9 cellular contexts compared by ENCODE assay signal in the genomic region with DNA sequence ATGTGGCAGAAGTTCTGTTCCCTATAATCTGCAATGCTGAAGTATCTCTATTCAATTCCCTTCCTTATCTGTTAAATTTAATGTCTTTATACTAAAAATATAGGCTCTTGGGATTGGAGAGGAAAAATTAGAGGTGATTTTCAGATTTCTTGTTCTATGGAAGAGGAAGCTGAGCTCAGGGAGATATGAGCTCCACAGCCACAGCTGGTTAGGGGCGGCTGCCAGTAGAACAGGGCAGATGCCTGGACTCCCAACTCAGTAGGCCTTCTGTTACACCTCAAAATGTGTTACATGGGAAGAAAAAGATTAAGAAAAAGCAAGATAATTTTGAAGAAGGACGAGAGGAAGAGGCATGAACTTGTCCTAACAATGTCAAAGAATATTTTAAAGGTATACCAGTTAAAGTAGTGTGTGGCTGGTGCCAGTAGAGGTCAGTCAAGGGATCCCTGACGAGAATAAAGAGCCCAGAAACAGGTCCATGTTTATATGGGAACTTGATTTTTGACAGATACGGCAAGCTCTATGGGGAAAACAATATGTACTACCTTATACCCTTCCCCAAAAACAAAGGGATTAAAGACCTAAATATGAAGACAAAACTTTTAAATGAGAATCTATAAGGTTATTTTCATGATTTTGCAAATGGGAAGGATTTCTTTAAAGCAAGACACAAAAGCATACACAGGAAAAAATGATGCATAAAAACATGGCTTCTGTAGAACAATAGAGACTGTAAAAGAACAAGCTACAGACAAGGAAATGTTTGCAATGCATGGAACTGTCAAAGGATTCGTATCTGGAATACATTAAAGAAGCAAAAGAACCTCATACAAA. TPM values are rescaled to one million over a fixed set of nuclear protein-coding genes. Genes with fewer than 3 reads are reported as not detected.
DNase-seq lines count a peak whose midpoint lies in the region; ATAC-seq, FAIRE-seq and TF ChIP-seq lines count a peak whose summit lies in the region.
"Had no signal": no experiment of that assay in that cellular context is flagged by ENCODE, and none has a peak within 500 bp of the region (broad histone marks: within the 10 kb centered on the region; RNA-seq: fewer than 3 reads in every experiment).

No MANE protein-coding gene starts in this region.

- H3K4me3 ChIP-seq in fibroblast of pulmonary artery (replicated peaks; ENCODE audit: low read depth, low read length): no peak overlapping the region
- H3K4me3 ChIP-seq in small intestine (ENCODE audit: low read depth in 1 of 2, low read length in 2 of 2): no peak overlapping the region

- H3K36me3 ChIP-seq in small intestine (ENCODE audit: control insufficient read depth in 2 of 2, insufficient read depth in 2 of 2, low read length in 2 of 2): peaks cover 0 to 2% of the 10 kb centered on the region in 2 donors

- H3K9me3 ChIP-seq in small intestine (ENCODE audit: control insufficient read depth, low read depth): no peaks in the 10 kb centered on the region

- in situ Hi-C loops in SK-MEL-5 (cut with HindIII; ENCODE audit: low pct_unique_long_range_greater_than_20kb, low sequenced_read_pairs): no loop called here

- DNase-seq in 8988T: peak; percentile 29
- DNase-seq in ELR (ENCODE audit: low read depth): peak; percentile 51
- peak; percentile 77 for DNase-seq in SK-MEL-5 (ENCODE audit: low read depth, low spot score)
- peak; percentile 52 for DNase-seq in fibroblast of pulmonary artery (ENCODE audit: low read depth)
- DNase-seq in small intestine: peak; percentile 30

- WGBS in small intestine, 3 donors: 47 to 53% (median 49%) methylated on average over 5 of the region's 5 CpGs

- H3K27me3 ChIP-seq in small intestine (ENCODE audit: control insufficient read depth in 2 of 2, insufficient read depth in 2 of 2, low read length in 2 of 2): no peaks in the 10 kb centered on the region

- no peak overlapping the region for H3K27ac ChIP-seq in small intestine (ENCODE audit: low read depth in 1 of 2, low read length in 1 of 2)
- H3K27ac ChIP-seq: HL-60 had no signal

- ATAC-seq in HG03342 (IDR thresholded peaks at IDR 0.05; ENCODE audit: unreplicated experiment): peak; percentile 48
- ATAC-seq in GM18511 (IDR thresholded peaks at IDR 0.05; ENCODE audit: unreplicated experiment): no peak
- no peak for ATAC-seq in GM19035 (IDR thresholded peaks at IDR 0.05; ENCODE audit: unreplicated experiment)

- H3K4me1 ChIP-seq in small intestine (ENCODE audit: control insufficient read depth in 2 of 2, insufficient read depth in 1 of 2, low read depth in 1 of 2, low read length in 1 of 2): no peaks in the 10 kb centered on the region

- peak; percentile 78 for TF ChIP-seq CTCF in fibroblast of pulmonary artery (IDR thresholded peaks at IDR 0.05; ENCODE audit: low read length, missing control alignments)

- FAIRE-seq in small intestine (lab: Jason Lieb, UNC): no peak

RNA-seq across cellular contexts. Expression of a gene that starts 28.7 kb away (rescaled TPM):
- total RNA-seq in SK-MEL-5 (2014; rRNA removed; shearing (Covaris generic)): 38.6 and 43.1 TPM in 2 replicates
- 30.8 and 43.8 TPM in 2 replicates for polyA plus RNA-seq in SK-MEL-5 (2015; cell fraction: cytosol; rRNA removed)
- 15.7 and 23.6 TPM in 2 replicates for polyA plus RNA-seq in SK-MEL-5 (2015; cell fraction: nucleus; rRNA removed)
- 10 to 100 TPM; 25.5 to 38.5 (median 29.7) TPM for polyA plus RNA-seq in small intestine

RNA-seq across cellular contexts. Expression of a gene that starts 42.6 kb away (rescaled TPM):
- 157 and 165 TPM in 2 replicates for total RNA-seq in SK-MEL-5 (2014; rRNA removed; shearing (Covaris generic))
- 72.7 and 79.5 TPM in 2 replicates for polyA plus RNA-seq in SK-MEL-5 (2015; cell fraction: cytosol; rRNA removed)
- 79.7 and 81.3 TPM in 2 replicates for polyA plus RNA-seq in SK-MEL-5 (2015; cell fraction: nucleus; rRNA removed)
- 10 to 100 TPM in 2 of 3 donors, 1 to 10 TPM in 1; 9.4 to 23.2 (median 13.0) TPM for polyA plus RNA-seq in small intestine

RNA-seq across cellular contexts. Expression of a gene that starts 42.8 kb away (rescaled TPM):
- total RNA-seq in SK-MEL-5 (2014; rRNA removed; shearing (Covaris generic)): 51.2 and 59.0 TPM in 2 replicates
- polyA plus RNA-seq in SK-MEL-5 (2015; cell fraction: cytosol; rRNA removed): 27.4 and 36.6 TPM in 2 replicates
- polyA plus RNA-seq in SK-MEL-5 (2015; cell fraction: nucleus; rRNA removed): 38.8 and 52.1 TPM in 2 replicates
- 10 to 100 TPM in 2 of 3 donors, 1 to 10 TPM in 1; 9.6 to 14.0 (median 12.4) TPM for polyA plus RNA-seq in small intestine
